Comparison of ENCODE assay signal across 9 cellular contexts in the genomic region with DNA sequence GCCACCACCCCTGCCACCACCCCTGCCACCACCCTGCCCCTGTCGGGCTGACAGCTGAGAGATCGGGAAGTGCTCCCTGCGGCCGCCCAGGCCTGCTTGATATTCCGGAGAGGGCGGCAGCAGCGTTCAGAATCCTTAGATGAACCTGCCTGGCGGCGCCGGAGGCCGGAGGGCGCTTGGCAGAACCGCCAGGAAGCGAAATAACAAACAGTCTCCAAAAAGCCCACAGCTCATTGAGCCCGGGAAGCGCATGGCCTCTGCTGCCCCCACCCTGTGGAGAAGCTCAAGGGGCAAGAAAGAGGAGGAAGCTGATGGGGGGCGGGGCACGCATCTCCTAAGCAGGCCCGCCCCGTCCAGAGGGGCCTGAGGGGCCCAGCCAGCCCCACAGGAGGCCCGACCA.
DNase-seq lines count a peak whose midpoint lies in the region; ATAC-seq and TF ChIP-seq lines count a peak whose summit lies in the region.
"Had no signal": no experiment of that assay in that cellular context is flagged by ENCODE, and none has a peak within 500 bp of the region (broad histone marks: within the 10 kb centered on the region; RNA-seq: fewer than 3 reads in every experiment).

No MANE protein-coding gene starts in this region.

- H3K4me3 ChIP-seq in fibroblast of the aortic adventitia (ENCODE audit: low read depth, low read length) (no peak overlapping the region), mucosa of descending colon (no peak overlapping the region), upper lobe of left lung (peak overlapping the region in 2 of 4 donors; percentile 11 to 26)
- H3K4me3 ChIP-seq: A549 had no signal

- no peak for TF ChIP-seq EP300 in upper lobe of left lung (IDR thresholded peaks at IDR 0.05)

- WGBS in upper lobe of left lung, 2 donors = 2 to 13% methylated on average over 10 to 21 of the region's 21 CpGs

- peaks cover 25% of the 10 kb centered on the region for H3K27me3 Mint-ChIP-seq in activated CD8-positive, alpha-beta T cell treated with anti-CD3 and anti-CD28 coated beads for 36 hours
- H3K27me3 Mint-ChIP-seq in activated CD8-positive, alpha-beta T cell treated with anti-CD3 and anti-CD28 coated beads, Interleukin-2, amount 10 ng/mL, durations not matched to agents 7 days and 5 days (ENCODE audit: low read depth) = peaks cover 6% of the 10 kb centered on the region

- no peak overlapping the region for H3K4me3 Mint-ChIP-seq in activated CD8-positive, alpha-beta T cell treated with anti-CD3 and anti-CD28 coated beads for 36 hours
- no peak overlapping the region for H3K4me3 Mint-ChIP-seq in activated CD8-positive, alpha-beta T cell treated with anti-CD3 and anti-CD28 coated beads, Interleukin-2, amount 10 ng/mL, durations not matched to agents 7 days and 5 days

- H3K27me3 ChIP-seq in upper lobe of left lung = no peaks in the 10 kb centered on the region

- ATAC-seq in activated CD8-positive, alpha-beta T cell treated with anti-CD3 and anti-CD28 coated beads for 36 hours = no peak
- ATAC-seq in activated CD8-positive, alpha-beta T cell treated with anti-CD3 and anti-CD28 coated beads, Interleukin-2, amount 10 ng/mL, durations not matched to agents 7 days and 5 days = no peak
- ATAC-seq in mucosa of descending colon = peak; percentile 87
- ATAC-seq in upper lobe of left lung (ENCODE audit: low FRiP score in 2 of 2) = peak; percentile 70 to 73
- ATAC-seq in HG03565 (IDR thresholded peaks at IDR 0.05; ENCODE audit: unreplicated experiment) = no peak
- ATAC-seq: A549 had no signal

- H3K36me3 Mint-ChIP-seq in activated CD8-positive, alpha-beta T cell treated with anti-CD3 and anti-CD28 coated beads for 36 hours (ENCODE audit: low read depth) = no peaks in the 10 kb centered on the region
- H3K36me3 Mint-ChIP-seq in activated CD8-positive, alpha-beta T cell treated with anti-CD3 and anti-CD28 coated beads, Interleukin-2, amount 10 ng/mL, durations not matched to agents 7 days and 5 days (ENCODE audit: low read depth) = no peaks in the 10 kb centered on the region

- no peaks in the 10 kb centered on the region for H3K9me3 ChIP-seq in mucosa of descending colon
- H3K9me3 ChIP-seq in upper lobe of left lung = no peaks in the 10 kb centered on the region
- H3K9me3 ChIP-seq: A549 had no signal

- POLR2A ChIA-PET in activated CD8-positive, alpha-beta T cell treated with anti-CD3 and anti-CD28 coated beads for 36 hours (lab: Charles Lee) = no interaction called here
- POLR2A ChIA-PET in activated CD8-positive, alpha-beta T cell treated with anti-CD3 and anti-CD28 coated beads, Interleukin-2, amount 10 ng/mL, durations not matched to agents 7 days and 5 days (lab: Charles Lee) = no interaction called here

- H3K27ac ChIP-seq in upper lobe of left lung = peak overlapping the region; percentile 18 to 73 (median 58)

- intact Hi-C loops in activated CD8-positive, alpha-beta T cell treated with anti-CD3 and anti-CD28 coated beads for 36 hours (cut with micrococcal nuclease) = no loop called here
- intact Hi-C loops in mucosa of descending colon (cut with DNase I, micrococcal nuclease) = no loop called here

- CTCF ChIA-PET in activated CD8-positive, alpha-beta T cell treated with anti-CD3 and anti-CD28 coated beads for 36 hours (lab: Charles Lee) = no interaction called here
- CTCF ChIA-PET in activated CD8-positive, alpha-beta T cell treated with anti-CD3 and anti-CD28 coated beads, Interleukin-2, amount 10 ng/mL, durations not matched to agents 7 days and 5 days (lab: Charles Lee) = no interaction called here

- no peak overlapping the region for H3K27ac Mint-ChIP-seq in activated CD8-positive, alpha-beta T cell treated with anti-CD3 and anti-CD28 coated beads for 36 hours
- no peak overlapping the region for H3K27ac Mint-ChIP-seq in activated CD8-positive, alpha-beta T cell treated with anti-CD3 and anti-CD28 coated beads, Interleukin-2, amount 10 ng/mL, durations not matched to agents 7 days and 5 days

- peak; percentile 16 for DNase-seq in activated CD8-positive, alpha-beta T cell treated with anti-CD3 and anti-CD28 coated beads for 36 hours
- DNase-seq in activated CD8-positive, alpha-beta T cell treated with anti-CD3 and anti-CD28 coated beads, Interleukin-2, amount 10 ng/mL, durations not matched to agents 7 days and 5 days = no peak
- DNase-seq in fibroblast of the aortic adventitia (ENCODE audit: low read depth) = peak; percentile 49
- peak in 2 of 3 donors; percentile 74 to 77 for DNase-seq in mucosa of descending colon
- DNase-seq in upper lobe of left lung = peak; percentile 72 to 87
- DNase-seq in EL = no peak
- no peak for DNase-seq in T-helper 1 cell

- peaks cover 8% of the 10 kb centered on the region for H3K4me1 ChIP-seq in mucosa of descending colon (ENCODE audit: low read depth)
- peaks cover 12 to 22% (median 16%) of the 10 kb centered on the region in 4 donors for H3K4me1 ChIP-seq in upper lobe of left lung

- peaks cover 8% of the 10 kb centered on the region for H3K4me1 Mint-ChIP-seq in activated CD8-positive, alpha-beta T cell treated with anti-CD3 and anti-CD28 coated beads for 36 hours (ENCODE audit: low read depth)
- no peaks in the 10 kb centered on the region for H3K4me1 Mint-ChIP-seq in activated CD8-positive, alpha-beta T cell treated with anti-CD3 and anti-CD28 coated beads, Interleukin-2, amount 10 ng/mL, durations not matched to agents 7 days and 5 days (ENCODE audit: low read depth)

- no peaks in the 10 kb centered on the region for H3K9me3 Mint-ChIP-seq in activated CD8-positive, alpha-beta T cell treated with anti-CD3 and anti-CD28 coated beads for 36 hours
- no peaks in the 10 kb centered on the region for H3K9me3 Mint-ChIP-seq in activated CD8-positive, alpha-beta T cell treated with anti-CD3 and anti-CD28 coated beads, Interleukin-2, amount 10 ng/mL, durations not matched to agents 7 days and 5 days (ENCODE audit: insufficient read depth)

- no peak for TF ChIP-seq POLR2A in upper lobe of left lung (IDR thresholded peaks at IDR 0.05)

- H3K36me3 ChIP-seq in mucosa of descending colon (ENCODE audit: low read depth) = no peaks in the 10 kb centered on the region
- no peaks in the 10 kb centered on the region for H3K36me3 ChIP-seq in upper lobe of left lung

- no peak for TF ChIP-seq CTCF in activated CD8-positive, alpha-beta T cell treated with anti-CD3 and anti-CD28 coated beads for 36 hours (IDR thresholded peaks at IDR 0.05)
- TF ChIP-seq CTCF in fibroblast of the aortic adventitia (IDR thresholded peaks at IDR 0.05; ENCODE audit: insufficient read depth, low read length) (peak; percentile 22), mucosa of descending colon (IDR thresholded peaks at IDR 0.05) (peak; percentile 5), upper lobe of left lung (IDR thresholded peaks at IDR 0.05) (peak in 5 of 6 experiments; percentile 7 to 46 (median 25))

Comparison
In these comparisons a context has a peak if more than half of its experiments do, and no peak if none do; other contexts are left out.
1. DNase-seq: peak in activated CD8-positive, alpha-beta T cell treated with anti-CD3 and anti-CD28 coated beads for 36 hours (single experiment), fibroblast of the aortic adventitia (single experiment), mucosa of descending colon (2 of 3) and upper lobe of left lung (2 of 2); none in activated CD8-positive, alpha-beta T cell treated with anti-CD3 and anti-CD28 coated beads, Interleukin-2, amount 10 ng/mL, durations not matched to agents 7 days and 5 days (single experiment), EL (single experiment) and T-helper 1 cell (0 of 5).
2. ATAC-seq: peak in mucosa of descending colon (single experiment) and upper lobe of left lung (2 of 2); none in activated CD8-positive, alpha-beta T cell treated with anti-CD3 and anti-CD28 coated beads for 36 hours (single experiment), activated CD8-positive, alpha-beta T cell treated with anti-CD3 and anti-CD28 coated beads, Interleukin-2, amount 10 ng/mL, durations not matched to agents 7 days and 5 days (single experiment) and HG03565 (single experiment).